ENCODE assay signal across 1 cellular context in the genomic region with DNA sequence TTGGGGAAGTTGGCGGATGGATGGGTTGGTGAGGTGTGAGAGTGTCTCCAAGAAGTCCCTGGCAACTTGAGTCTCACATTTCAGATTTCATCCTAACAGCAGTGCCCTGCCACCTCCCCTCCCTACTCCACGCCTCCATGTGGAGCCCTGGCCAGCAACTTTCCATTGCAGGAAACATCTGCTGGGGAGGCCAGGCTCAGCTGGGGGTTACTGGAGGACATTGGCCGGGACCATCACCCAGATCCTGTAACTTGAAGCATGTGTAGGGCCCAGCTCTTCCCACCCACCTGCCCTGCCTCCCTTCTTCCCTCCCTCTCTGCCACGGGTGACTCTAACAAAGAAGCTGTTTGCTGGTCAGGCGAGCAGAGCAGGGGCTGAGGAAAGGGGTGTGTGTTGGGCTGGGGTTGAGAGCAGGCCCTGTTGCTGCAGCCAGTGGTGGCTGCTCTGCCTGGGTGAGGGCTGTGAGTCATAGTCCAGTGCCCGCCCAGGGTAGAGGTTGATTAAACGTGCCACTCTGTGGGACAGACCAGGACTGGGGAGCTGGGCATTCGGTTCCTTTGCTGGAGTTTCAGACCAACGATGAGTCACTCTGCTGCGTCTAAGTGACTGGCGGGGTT.
TF ChIP-seq lines count a peak whose summit lies in the region.

No MANE protein-coding gene starts in this region.

TF ChIP-seq in SK-N-SH, 30 proteins besides CTCF, POLR2A, EP300 and RAD21 (continued from another document):
- TF ChIP-seq, protein P1, sequence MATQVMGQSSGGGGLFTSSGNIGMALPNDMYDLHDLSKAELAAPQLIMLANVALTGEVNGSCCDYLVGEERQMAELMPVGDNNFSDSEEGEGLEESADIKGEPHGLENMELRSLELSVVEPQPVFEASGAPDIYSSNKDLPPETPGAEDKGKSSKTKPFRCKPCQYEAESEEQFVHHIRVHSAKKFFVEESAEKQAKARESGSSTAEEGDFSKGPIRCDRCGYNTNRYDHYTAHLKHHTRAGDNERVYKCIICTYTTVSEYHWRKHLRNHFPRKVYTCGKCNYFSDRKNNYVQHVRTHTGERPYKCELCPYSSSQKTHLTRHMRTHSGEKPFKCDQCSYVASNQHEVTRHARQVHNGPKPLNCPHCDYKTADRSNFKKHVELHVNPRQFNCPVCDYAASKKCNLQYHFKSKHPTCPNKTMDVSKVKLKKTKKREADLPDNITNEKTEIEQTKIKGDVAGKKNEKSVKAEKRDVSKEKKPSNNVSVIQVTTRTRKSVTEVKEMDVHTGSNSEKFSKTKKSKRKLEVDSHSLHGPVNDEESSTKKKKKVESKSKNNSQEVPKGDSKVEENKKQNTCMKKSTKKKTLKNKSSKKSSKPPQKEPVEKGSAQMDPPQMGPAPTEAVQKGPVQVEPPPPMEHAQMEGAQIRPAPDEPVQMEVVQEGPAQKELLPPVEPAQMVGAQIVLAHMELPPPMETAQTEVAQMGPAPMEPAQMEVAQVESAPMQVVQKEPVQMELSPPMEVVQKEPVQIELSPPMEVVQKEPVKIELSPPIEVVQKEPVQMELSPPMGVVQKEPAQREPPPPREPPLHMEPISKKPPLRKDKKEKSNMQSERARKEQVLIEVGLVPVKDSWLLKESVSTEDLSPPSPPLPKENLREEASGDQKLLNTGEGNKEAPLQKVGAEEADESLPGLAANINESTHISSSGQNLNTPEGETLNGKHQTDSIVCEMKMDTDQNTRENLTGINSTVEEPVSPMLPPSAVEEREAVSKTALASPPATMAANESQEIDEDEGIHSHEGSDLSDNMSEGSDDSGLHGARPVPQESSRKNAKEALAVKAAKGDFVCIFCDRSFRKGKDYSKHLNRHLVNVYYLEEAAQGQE (IDR thresholded peaks at IDR 0.05; ENCODE audit: low read depth, low read length) = peak; percentile 25; the same call in 1 of the 2 replicates
- TF ChIP-seq NFIC (IDR thresholded peaks at IDR 0.05; ENCODE audit: borderline replicate concordance) = peak; percentile 30; the same call in 1 of the 2 replicates
- 0 out of 2 replicates have a peak, but pooled peaks have one; percentile 9 for TF ChIP-seq SIN3A (IDR thresholded peaks at IDR 0.05; ENCODE audit: borderline replicate concordance, low read depth, low read length)
- no peak for TF ChIP-seq MXI1 (IDR thresholded peaks at IDR 0.05; ENCODE audit: low read depth, low read length)
- TF ChIP-seq EZH2phosphoT487 (IDR thresholded peaks at IDR 0.05; ENCODE audit: borderline replicate concordance, low read depth) = no peak
